Comparison of ENCODE assay signal across 32 cellular contexts in genomic region chr5:79526928-79527327, GRCh38. TPM values are rescaled to one million over a fixed set of nuclear protein-coding genes. Genes with fewer than 3 reads are reported as not detected.
DNase-seq lines count a peak whose midpoint lies in the region; ATAC-seq, FAIRE-seq and TF ChIP-seq lines count a peak whose summit lies in the region.
"Had no signal": no experiment of that assay in that cellular context is flagged by ENCODE, and none has a peak within 500 bp of the region (broad histone marks: within the 10 kb centered on the region; RNA-seq: fewer than 3 reads in every experiment).

No MANE protein-coding gene starts in this region.

- H3K27me3 ChIP-seq in psoas muscle (ENCODE audit: insufficient read depth in 3 of 3, low read length in 2 of 3) (no peaks in the 10 kb centered on the region), gastrocnemius medialis (no peaks in the 10 kb centered on the region)
- H3K27me3 ChIP-seq: BE2C; BLaER1; BLaER1 treated with 17β-estradiol and CSF1 and Interleukin-3, amounts not matched to agents 10 nM and 100 nM had no signal

- H3K36me3 ChIP-seq in psoas muscle (ENCODE audit: insufficient read depth in 1 of 2, low read depth in 1 of 2), result no peaks in the 10 kb centered on the region
- H3K36me3 ChIP-seq in gastrocnemius medialis, result no peaks in the 10 kb centered on the region
- no peaks in the 10 kb centered on the region for H3K36me3 ChIP-seq in mucosa of descending colon (ENCODE audit: low read depth)
- H3K36me3 ChIP-seq: BE2C, BLaER1 had no signal

- ATAC-seq in psoas muscle, result peak in 3 of 4 donors; percentile 48 to 90 (median 82)
- ATAC-seq in gastrocnemius medialis, result peak; percentile 91 to 96
- no peak for ATAC-seq in mucosa of descending colon
- ATAC-seq: A549; CD8-positive, alpha-beta T cell had no signal

- H3K27ac ChIP-seq in psoas muscle, result no peak overlapping the region
- H3K27ac ChIP-seq in gastrocnemius medialis, result peak overlapping the region; percentile 71 to 83 (median 76)
- H3K27ac ChIP-seq: 22Rv1; A549; BLaER1; BLaER1 treated with 17β-estradiol and CSF1 and Interleukin-3, amounts not matched to agents 10 nM and 100 nM; C4-2B had no signal

- H3K9me3 ChIP-seq in psoas muscle, result peaks cover 5% of the 10 kb centered on the region
- no peaks in the 10 kb centered on the region for H3K9me3 ChIP-seq in gastrocnemius medialis
- peaks cover 7% of the 10 kb centered on the region for H3K9me3 ChIP-seq in mucosa of descending colon
- H3K9me3 ChIP-seq: BE2C had no signal

- H3K4me1 ChIP-seq in psoas muscle (no peaks in the 10 kb centered on the region), gastrocnemius medialis (peaks cover 7 to 10% of the 10 kb centered on the region in 2 donors), mucosa of descending colon (ENCODE audit: low read depth) (no peaks in the 10 kb centered on the region)
- H3K4me1 ChIP-seq: A549, BE2C, BLaER1, Caco-2 had no signal

- intact Hi-C loops in psoas muscle (cut with DNase I), result no loop called here
- intact Hi-C loops in gastrocnemius medialis (cut with DNase I; ENCODE audit: low total_unique reads), result no loop called here
- intact Hi-C loops in mucosa of descending colon (cut with DNase I, micrococcal nuclease), result no loop called here

- 36 to 68% (median 43%) methylated on average over 5 of the region's 5 CpGs for WGBS in psoas muscle, 3 donors

- TF ChIP-seq CTCF in psoas muscle (IDR thresholded peaks at IDR 0.05) (no peak), gastrocnemius medialis (IDR thresholded peaks at IDR 0.05 in 4 of 5, conservative IDR thresholded peaks at IDR 0.05 in 1 of 5) (no peak), mucosa of descending colon (IDR thresholded peaks at IDR 0.05) (no peak)

- TF ChIP-seq POLR2A in GM12892 (IDR thresholded peaks at IDR 0.05; ENCODE audit: low read depth, low read length), result no peak
- peak in 1 of 2 donors; percentile 28 for TF ChIP-seq POLR2A in gastrocnemius medialis (IDR thresholded peaks at IDR 0.05)

- FAIRE-seq in GM12892 (lab: Jason Lieb, UNC), result peak; percentile 38
- FAIRE-seq: A204.1, D721Med had no signal

- DNase-seq in GM12892 (ENCODE audit: insufficient read length) (no peak), psoas muscle (no peak), gastrocnemius medialis (peak; percentile 44 to 61), mucosa of descending colon (no peak)
- DNase-seq in activated T-cell treated with anti-CD3 and anti-CD28 coated beads, Interleukin-2, amount 50 U/mL, for 1 hour, result no peak
- DNase-seq in activated CD4-positive, alpha-beta T cell treated with anti-CD3 and anti-CD28 coated beads, Interleukin-2, amount 50 U/mL, for 48 hours, result no peak
- DNase-seq: 8988T; ACHN; AML-193; BE2C; C1 segment of cervical spinal cord; Caco-2; Calu3; CD4-positive, alpha-beta memory T cell; CD4-positive, alpha-beta T cell; CD4-positive, CD25-positive, alpha-beta regulatory T cell; CD8-positive, alpha-beta memory T cell; CD8-positive, alpha-beta T cell; COR-L47; DMS 273 treated with DMSO at 0.1 percent for 48 hours; DMS153; DMS79; DMS79 treated with DMSO at 0.1 percent for 48 hours; DND-41; EL had no signal

- H3K4me3 ChIP-seq in psoas muscle (no peak overlapping the region), gastrocnemius medialis (no peak overlapping the region), mucosa of descending colon (no peak overlapping the region)
- H3K4me3 ChIP-seq: A549; BLaER1; BLaER1 treated with 17β-estradiol and CSF1 and Interleukin-3, amounts not matched to agents 10 nM and 100 nM had no signal

- in situ Hi-C loops in gastrocnemius medialis (cut with MboI; ENCODE audit: low sequenced_read_pairs in 4 of 4), result no loop called here

RNA-seq across cellular contexts. Expression of gene HOMER1, which starts 13.0 kb away (rescaled TPM):
- polyA plus RNA-seq in GM12892 (2012; ENCODE audit: missing spikeins), result 5.8 TPM
- total RNA-seq in psoas muscle (10 to 100 TPM; 32.7 to 52.4 (median 36.2) TPM), gastrocnemius medialis (10 to 100 TPM; 23.5 to 51.0 (median 33.0) TPM), mucosa of descending colon (1 to 10 TPM; 1.1 to 7.4 (median 2.2) TPM)
- 10 to 100 TPM in 2 of 3 donors, 1 to 10 TPM in 1; 3.2 to 36.5 (median 11.1) TPM for polyA plus RNA-seq in psoas muscle

Comparison
In these comparisons a context has a peak if more than half of its experiments do, and no peak if none do; other contexts are left out.
1. DNase-seq: peak in gastrocnemius medialis (2 of 2); none in GM12892 (single experiment), psoas muscle (0 of 2), activated T-cell treated with anti-CD3 and anti-CD28 coated beads, Interleukin-2, amount 50 U/mL, for 1 hour (single experiment), activated CD4-positive, alpha-beta T cell treated with anti-CD3 and anti-CD28 coated beads, Interleukin-2, amount 50 U/mL, for 48 hours (0 of 2) and mucosa of descending colon (0 of 3).